Comparison of ENCODE assay signal across 8 cellular contexts in genomic region chr1:68442822-68443556, GRCh38. TPM values are rescaled to one million over a fixed set of nuclear protein-coding genes. Genes with fewer than 3 reads are reported as not detected.
DNase-seq lines count a peak whose midpoint lies in the region; ATAC-seq and TF ChIP-seq lines count a peak whose summit lies in the region.

No MANE protein-coding gene starts in this region.

- DNase-seq in DMS53 (lab: John Stamatoyannopoulos, UW) = peak; percentile 82
- peak; percentile 29 for DNase-seq in NCI-H526 treated with DMSO at 0.1 percent for 48 hours (lab: John Stamatoyannopoulos, UW)
- DNase-seq in breast epithelium (ENCODE audit: low spot score in 2 of 2) = no peak
- peak in 1 of 3 donors; percentile 44 for DNase-seq in right lobe of liver
- DNase-seq in activated gamma-delta T cell treated with Interleukin-2 at 50 U/mL for 16 hours = no peak
- no peak for DNase-seq in 8988T

- H3K27me3 ChIP-seq in breast epithelium (no peaks in the 10 kb centered on the region), right lobe of liver (no peaks in the 10 kb centered on the region)

- intact Hi-C loops in breast epithelium (cut with DNase I; ENCODE audit: low total_unique reads) = no loop called here
- intact Hi-C loops in right lobe of liver (cut with DNase I) = no loop called here

- peak; percentile 88 for ATAC-seq in GM18909 (IDR thresholded peaks at IDR 0.05; ENCODE audit: poor library complexity, unreplicated experiment)
- peak; percentile 69 for ATAC-seq in HG03045 (IDR thresholded peaks at IDR 0.05; ENCODE audit: unreplicated experiment)
- peak; percentile 73 to 90 (median 79) for ATAC-seq in right lobe of liver

- no peak for TF ChIP-seq POLR2A in breast epithelium (IDR thresholded peaks at IDR 0.05)
- no peak for TF ChIP-seq POLR2A in right lobe of liver (IDR thresholded peaks at IDR 0.05)

- WGBS in right lobe of liver (ENCODE audit: insufficient coverage, low coverage, low lambda C conversion rate, missing lambda C conversion rate) = 38% methylated on average over 5 of the region's 5 CpGs

- TF ChIP-seq CTCF in breast epithelium (IDR thresholded peaks at IDR 0.05) (peak; percentile 14 to 36 (median 28)), right lobe of liver (IDR thresholded peaks at IDR 0.05) (peak; percentile 51 to 66 (median 54))

- H3K4me1 ChIP-seq in breast epithelium (no peaks in the 10 kb centered on the region), right lobe of liver (no peaks in the 10 kb centered on the region)

- H3K27ac ChIP-seq in breast epithelium = no peak overlapping the region
- H3K27ac ChIP-seq in right lobe of liver = no peak overlapping the region

- no peaks in the 10 kb centered on the region for H3K36me3 ChIP-seq in breast epithelium
- H3K36me3 ChIP-seq in right lobe of liver = no peaks in the 10 kb centered on the region

- no peak overlapping the region for H3K4me3 ChIP-seq in breast epithelium
- H3K4me3 ChIP-seq in right lobe of liver = no peak overlapping the region

- H3K9me3 ChIP-seq in breast epithelium (no peaks in the 10 kb centered on the region), right lobe of liver (no peaks in the 10 kb centered on the region)

RNA-seq across cellular contexts. Expression of gene RPE65, which starts 6.8 kb away (rescaled TPM):
- total RNA-seq in breast epithelium (under 1 TPM in 2 of 3 donors, not detected in 1; 0.15 to 0.33 TPM), right lobe of liver (not detected)

RNA-seq across cellular contexts. Expression of gene DEPDC1, which starts 53.9 kb away (rescaled TPM):
- 1 to 10 TPM in 2 of 3 donors, not detected in 1; 1.5 to 1.9 TPM for total RNA-seq in breast epithelium
- total RNA-seq in right lobe of liver = 1 to 10 TPM in 1 of 6 experiments, under 1 TPM in 4, not detected in 1; 0.15 to 1.4 (median 0.43) TPM

Comparison
In these comparisons a context has a peak if more than half of its experiments do, and no peak if none do; other contexts are left out.
1. DNase-seq: peak in DMS53 (single experiment) and NCI-H526 treated with DMSO at 0.1 percent for 48 hours (single experiment); none in breast epithelium (0 of 2), activated gamma-delta T cell treated with Interleukin-2 at 50 U/mL for 16 hours (single experiment) and 8988T (single experiment).
2. Peak in every context shown above with its lines, with median percentiles within 50 percentile points of each other: ATAC-seq.